26 cellular contexts compared by ENCODE assay signal in the genomic region with DNA sequence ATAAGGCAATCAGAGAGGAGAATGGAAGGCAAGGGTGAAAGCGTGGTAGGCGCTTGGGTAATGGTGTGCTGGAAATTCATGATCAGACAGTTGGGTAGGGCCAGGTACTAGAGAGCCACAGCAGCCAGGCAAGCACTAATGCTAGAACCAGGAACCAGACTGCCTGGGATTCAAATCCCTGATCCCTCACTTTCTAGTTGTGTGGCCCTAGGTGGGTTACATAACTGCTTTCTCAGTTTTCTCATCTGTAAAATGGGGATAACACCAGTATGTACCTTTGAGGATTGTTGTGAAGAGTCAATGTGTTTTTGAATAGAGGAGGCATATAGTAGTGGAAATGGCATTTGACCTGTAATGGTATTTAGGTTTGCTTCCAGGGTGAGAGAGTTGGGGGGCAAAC.
DNase-seq lines count a peak whose midpoint lies in the region; ATAC-seq, FAIRE-seq and TF ChIP-seq lines count a peak whose summit lies in the region.
"Had no signal": no experiment of that assay in that cellular context is flagged by ENCODE, and none has a peak within 500 bp of the region (broad histone marks: within the 10 kb centered on the region; RNA-seq: fewer than 3 reads in every experiment).

No MANE protein-coding gene starts in this region.

- H3K9ac ChIP-seq in HepG2 (ENCODE audit: insufficient read depth, low read depth, low read length) (no peak overlapping the region), mesenchymal stem cell (ENCODE audit: low read length) (no peak overlapping the region)
- H3K9ac ChIP-seq: BLaER1 had no signal

- H2AK5ac ChIP-seq in mesenchymal stem cell (ENCODE audit: low read length, severe bottlenecking), result no peak overlapping the region

- H3K14ac ChIP-seq in mesenchymal stem cell (ENCODE audit: low read length in 2 of 2), result no peak overlapping the region

- CTCF ChIA-PET in HepG2 (lab: Yijun Ruan, JAX; ENCODE audit: low intra/inter-chr PET ratio, low total read pairs), result no interaction called here

- no peaks in the 10 kb centered on the region for H4K20me1 ChIP-seq in HepG2 (ENCODE audit: insufficient read depth, low read length)
- H4K20me1 ChIP-seq: BLaER1 had no signal

- WGBS in HepG2 (ENCODE audit: low lambda C conversion rate), result 100% methylated on average over 2 of the region's 2 CpGs
- 89% methylated on average over 2 of the region's 2 CpGs for WGBS in right lobe of liver (ENCODE audit: insufficient coverage, low coverage, low lambda C conversion rate, missing lambda C conversion rate)
- 87% methylated on average over 2 of the region's 2 CpGs for WGBS in mesenchymal stem cell

- POLR2A ChIA-PET in HepG2 (lab: Yijun Ruan, JAX), result no interaction called here

- H2AFZ ChIP-seq in HepG2 (ENCODE audit: low read length) (no peak overlapping the region), mesenchymal stem cell (ENCODE audit: low read depth, low read length) (no peak overlapping the region)

- TF ChIP-seq RAD21 in HepG2 (CRISPR knock-in tag; IDR thresholded peaks at IDR 0.05), result no peak

- TF ChIP-seq CTCF in HepG2 (CRISPR knock-in tag; IDR thresholded peaks at IDR 0.05), result no peak
- TF ChIP-seq CTCF in right lobe of liver (IDR thresholded peaks at IDR 0.05), result no peak
- no peak for TF ChIP-seq CTCF in uterus (IDR thresholded peaks at IDR 0.05)
- no peak for TF ChIP-seq CTCF in GM20000 (IDR thresholded peaks at IDR 0.05; ENCODE audit: extremely low read depth, missing control alignments)

- H3K27ac ChIP-seq in HepG2 (ENCODE audit: extremely low read length, insufficient read depth, low read length) (no peak overlapping the region), right lobe of liver (no peak overlapping the region), mesenchymal stem cell (ENCODE audit: low read length, poor library complexity, severe bottlenecking) (no peak overlapping the region), uterus (peak overlapping the region; percentile 32 to 43)
- H3K27ac ChIP-seq: 22Rv1, A549, BLaER1 had no signal

- ATAC-seq in HepG2 (no peak), right lobe of liver (no peak)
- ATAC-seq: A549, GM12878 had no signal

- no peak overlapping the region for H3K18ac ChIP-seq in mesenchymal stem cell (ENCODE audit: low read depth in 1 of 2, low read length in 2 of 2)

- TF ChIP-seq POLR2A in HepG2 (IDR thresholded peaks at IDR 0.05; ENCODE audit: insufficient read depth in 1 of 2, low read depth in 2 of 2, low read length in 2 of 2) (no peak), right lobe of liver (IDR thresholded peaks at IDR 0.05) (no peak), uterus (IDR thresholded peaks at IDR 0.05) (no peak)

- no peak overlapping the region for H2BK5ac ChIP-seq in mesenchymal stem cell (ENCODE audit: low read depth, low read length, poor library complexity, severe bottlenecking)

- H2BK15ac ChIP-seq in mesenchymal stem cell (ENCODE audit: low read depth, poor library complexity, severe bottlenecking), result no peak overlapping the region

- TF ChIP-seq EP300 in HepG2 (IDR thresholded peaks at IDR 0.05; ENCODE audit: low read depth in 2 of 2, low read length in 2 of 2) (no peak), HepG2 (CRISPR knock-in tag; IDR thresholded peaks at IDR 0.05; ENCODE audit: borderline replicate concordance) (no peak)

- no peak overlapping the region for H3K4ac ChIP-seq in mesenchymal stem cell (ENCODE audit: low read depth in 1 of 2, low read length in 2 of 2)

- H3K4me1 ChIP-seq in HepG2 (ENCODE audit: insufficient read depth, low read length) (peaks cover 60% of the 10 kb centered on the region), right lobe of liver (peaks cover 0 to 22% (median 5%) of the 10 kb centered on the region in 4 donors), mesenchymal stem cell (ENCODE audit: control insufficient read depth, insufficient read depth, low read depth, low read length) (no peaks in the 10 kb centered on the region), uterus (peaks cover 0 to 12% of the 10 kb centered on the region in 2 donors)
- H3K4me1 ChIP-seq: BE2C, BLaER1 had no signal

- H4K91ac ChIP-seq in mesenchymal stem cell (ENCODE audit: low read length), result peak overlapping the region; percentile 46

- no peak overlapping the region for H3K23ac ChIP-seq in mesenchymal stem cell (ENCODE audit: low read length in 2 of 2)

- H4K8ac ChIP-seq in mesenchymal stem cell (ENCODE audit: low read length), result no peak overlapping the region

- H3K9me3 ChIP-seq in HepG2 (ENCODE audit: low read length) (no peaks in the 10 kb centered on the region), right lobe of liver (no peaks in the 10 kb centered on the region), mesenchymal stem cell (ENCODE audit: control insufficient read depth, low read length) (no peaks in the 10 kb centered on the region), uterus (no peaks in the 10 kb centered on the region)
- H3K9me3 ChIP-seq: A549, BE2C, BLaER1 had no signal

- no peaks in the 10 kb centered on the region for H3K79me2 ChIP-seq in HepG2 (ENCODE audit: insufficient read depth, low read length)

- intact Hi-C loops in HepG2 (cut with micrococcal nuclease; ENCODE audit: unreplicated experiment), result no loop called here
- intact Hi-C loops in right lobe of liver (cut with DNase I), result no loop called here
- intact Hi-C loops in uterus (cut with DNase I; ENCODE audit: low total_unique reads), result no loop called here

- DNase-seq in HepG2 (ENCODE audit: low spot score), result no peak
- DNase-seq in right lobe of liver, result no peak
- DNase-seq in mesenchymal stem cell, result no peak
- DNase-seq in uterus, result no peak
- no peak for DNase-seq in globus pallidus (ENCODE audit: low spot score)
- DNase-seq in GM20000 (ENCODE audit: low spot score), result no peak
- DNase-seq: ACHN; BE2C; C1 segment of cervical spinal cord; CD4-positive, alpha-beta memory T cell; CD4-positive, CD25-positive, alpha-beta regulatory T cell; CD8-positive, alpha-beta memory T cell; COR-L47; DMS 273 treated with DMSO at 0.1 percent for 48 hours; DMS153; DMS53; DMS79; DND-41; EL; GDM1 had no signal

- FAIRE-seq in HepG2 (lab: Jason Lieb, UNC), result no peak
- FAIRE-seq: A549, GM12878, GM12892, GM18507 had no signal

- H3K27me3 ChIP-seq in HepG2 (ENCODE audit: control insufficient read depth in 1 of 2, insufficient read depth in 2 of 2, low read length in 2 of 2) (no peaks in the 10 kb centered on the region), right lobe of liver (no peaks in the 10 kb centered on the region), mesenchymal stem cell (ENCODE audit: control insufficient read depth in 1 of 2, insufficient read depth in 1 of 2, low read length in 2 of 2) (peaks cover 0 to 19% of the 10 kb centered on the region in 2 experiments), uterus (no peaks in the 10 kb centered on the region)
- H3K27me3 ChIP-seq: BE2C, BLaER1 had no signal

- H2BK12ac ChIP-seq in mesenchymal stem cell (ENCODE audit: low read length in 2 of 2), result peak overlapping the region in 1 of 2 experiments; percentile 35

- BruUV-seq in HepG2 (replicated peaks; lab: Mats Ljungman, UMichigan), result no TSS peak

- H3K79me1 ChIP-seq in mesenchymal stem cell (replicated peaks; ENCODE audit: low read length, poor library complexity, severe bottlenecking), result no peaks in the 10 kb centered on the region

- in situ Hi-C loops in HepG2 (cut with HindIII; ENCODE audit: extremely low pct_ligation_motif_present, low pct_unique_long_range_greater_than_20kb), result no loop called here

- no peak overlapping the region for H3K4me3 ChIP-seq in HepG2 (replicated peaks in 1 of 3; ENCODE audit: insufficient read depth in 1 of 3, low read depth in 2 of 3, low read length in 3 of 3)
- no peak overlapping the region for H3K4me3 ChIP-seq in right lobe of liver
- H3K4me3 ChIP-seq in mesenchymal stem cell (ENCODE audit: insufficient read depth in 1 of 2, low read depth in 1 of 2, low read length in 2 of 2), result no peak overlapping the region
- H3K4me3 ChIP-seq in uterus, result no peak overlapping the region
- H3K4me3 ChIP-seq: A549, BLaER1, GM12878 had no signal

- H3K4me2 ChIP-seq in HepG2 (ENCODE audit: low read depth, low read length) (no peak overlapping the region), mesenchymal stem cell (ENCODE audit: low read length, poor library complexity, severe bottlenecking) (no peak overlapping the region)
- H3K4me2 ChIP-seq: A549, BLaER1 had no signal

- H2BK120ac ChIP-seq in mesenchymal stem cell (ENCODE audit: low read depth, low read length), result no peak overlapping the region

- no peaks in the 10 kb centered on the region; a peak in 1 of 5 replicates for H3K36me3 ChIP-seq in HepG2 (replicated peaks in 1 of 2; ENCODE audit: control insufficient read depth in 1 of 2, insufficient read depth in 2 of 2, low read length in 2 of 2)
- H3K36me3 ChIP-seq in right lobe of liver, result no peaks in the 10 kb centered on the region
- no peaks in the 10 kb centered on the region for H3K36me3 ChIP-seq in mesenchymal stem cell (ENCODE audit: control insufficient read depth in 1 of 2, insufficient read depth in 2 of 2, low read depth in 1 of 2, low read length in 2 of 2)
- H3K36me3 ChIP-seq in uterus, result no peaks in the 10 kb centered on the region
- H3K36me3 ChIP-seq: BE2C, BLaER1 had no signal

TF ChIP-seq in HepG2, 621 proteins besides CTCF, POLR2A, EP300 and RAD21 (continues in another document):
- TF ChIP-seq, protein P1, sequence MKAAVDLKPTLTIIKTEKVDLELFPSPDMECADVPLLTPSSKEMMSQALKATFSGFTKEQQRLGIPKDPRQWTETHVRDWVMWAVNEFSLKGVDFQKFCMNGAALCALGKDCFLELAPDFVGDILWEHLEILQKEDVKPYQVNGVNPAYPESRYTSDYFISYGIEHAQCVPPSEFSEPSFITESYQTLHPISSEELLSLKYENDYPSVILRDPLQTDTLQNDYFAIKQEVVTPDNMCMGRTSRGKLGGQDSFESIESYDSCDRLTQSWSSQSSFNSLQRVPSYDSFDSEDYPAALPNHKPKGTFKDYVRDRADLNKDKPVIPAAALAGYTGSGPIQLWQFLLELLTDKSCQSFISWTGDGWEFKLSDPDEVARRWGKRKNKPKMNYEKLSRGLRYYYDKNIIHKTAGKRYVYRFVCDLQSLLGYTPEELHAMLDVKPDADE (CRISPR knock-in tag; IDR thresholded peaks at IDR 0.05), result no peak
- no peak for TF ChIP-seq ZNF30 (CRISPR knock-in tag; IDR thresholded peaks at IDR 0.05)
- no peak for TF ChIP-seq ZNF543 (CRISPR knock-in tag; IDR thresholded peaks at IDR 0.05)
- TF ChIP-seq KDM1A (CRISPR knock-in tag; IDR thresholded peaks at IDR 0.05), result 0 out of 2 replicates have a peak, but pooled peaks have one; percentile 45
- TF ChIP-seq HOXA5 (CRISPR knock-in tag; IDR thresholded peaks at IDR 0.05), result no peak
- TF ChIP-seq, protein P2, sequence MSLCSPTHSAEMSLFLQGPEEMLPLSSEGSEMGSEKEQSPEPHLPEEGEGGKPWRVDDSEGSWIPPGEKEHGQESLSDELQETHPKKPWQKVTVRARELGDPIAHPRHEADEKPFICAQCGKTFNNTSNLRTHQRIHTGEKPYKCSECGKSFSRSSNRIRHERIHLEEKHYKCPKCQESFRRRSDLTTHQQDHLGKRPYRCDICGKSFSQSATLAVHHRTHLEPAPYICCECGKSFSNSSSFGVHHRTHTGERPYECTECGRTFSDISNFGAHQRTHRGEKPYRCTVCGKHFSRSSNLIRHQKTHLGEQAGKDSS (CRISPR knock-in tag; IDR thresholded peaks at IDR 0.05; ENCODE audit: borderline replicate concordance, low read depth), result no peak
- no peak for TF ChIP-seq PHF20 (CRISPR knock-in tag; IDR thresholded peaks at IDR 0.05)

Comparison
In these comparisons a context has a peak if more than half of its experiments do, and no peak if none do; other contexts are left out.
1. H3K27ac ChIP-seq: peak in uterus (2 of 2); none in HepG2 (single experiment), right lobe of liver (0 of 3) and mesenchymal stem cell (single experiment).